Comparison of ENCODE assay signal across 9 cellular contexts in genomic region chr17:73196500-73196899, GRCh38. TPM values are rescaled to one million over a fixed set of nuclear protein-coding genes. Genes with fewer than 3 reads are reported as not detected.
DNase-seq lines count a peak whose midpoint lies in the region; ATAC-seq and TF ChIP-seq lines count a peak whose summit lies in the region.
"Had no signal": no experiment of that assay in that cellular context is flagged by ENCODE, and none has a peak within 500 bp of the region (broad histone marks: within the 10 kb centered on the region; RNA-seq: fewer than 3 reads in every experiment).

No MANE protein-coding gene starts in this region.

- ATAC-seq in HG03432 (IDR thresholded peaks at IDR 0.05; ENCODE audit: unreplicated experiment), result no peak

- H3K4me1 Mint-ChIP-seq in HFFc6 (ENCODE audit: low read depth), result peaks cover 46% of the 10 kb centered on the region

- TF ChIP-seq CTCF in HFFc6 (IDR thresholded peaks at IDR 0.05), result peak; percentile 54; the same call in 1 of the 2 replicates
- peak in 4 of 6 experiments; percentile 20 to 59 (median 52) for TF ChIP-seq CTCF in Peyer's patch (IDR thresholded peaks at IDR 0.05)
- peak; percentile 25 for TF ChIP-seq CTCF in foreskin fibroblast (IDR thresholded peaks at IDR 0.05; ENCODE audit: low read depth, low read length)

- peak overlapping the region; percentile 39 for H3K4me3 Mint-ChIP-seq in HFFc6

- H3K27me3 ChIP-seq in Peyer's patch, result no peaks in the 10 kb centered on the region

- peaks cover 0 to 5% (median 4%) of the 10 kb centered on the region in 4 donors for H3K4me1 ChIP-seq in Peyer's patch

- H3K27ac ChIP-seq in Peyer's patch, result peak overlapping the region in 1 of 4 donors; percentile 6

- H3K27me3 Mint-ChIP-seq in HFFc6 (ENCODE audit: insufficient read depth), result no peaks in the 10 kb centered on the region; the same call in 1 of the 2 replicates

- H3K36me3 Mint-ChIP-seq in HFFc6 (ENCODE audit: low read depth), result peaks cover 69% of the 10 kb centered on the region

- H3K27ac Mint-ChIP-seq in HFFc6, result peak overlapping the region; percentile 72

- no peak overlapping the region for H3K4me3 ChIP-seq in Peyer's patch
- no peak overlapping the region for H3K4me3 ChIP-seq in foreskin fibroblast (ENCODE audit: low read depth in 1 of 2, low read length in 2 of 2)

- no peak for TF ChIP-seq POLR2A in Peyer's patch (IDR thresholded peaks at IDR 0.05)

- peak; percentile 26 for DNase-seq in HFFc6
- peak in 2 of 3 donors; percentile 80 to 81 for DNase-seq in Peyer's patch
- DNase-seq in foreskin fibroblast, result peak in 1 of 2 donors; percentile 19
- peak; percentile 42 for DNase-seq in retina
- DNase-seq in hippocampal formation (lab: John Stamatoyannopoulos, UW), result no peak
- no peak for DNase-seq in Kasumi-1 (lab: John Stamatoyannopoulos, UW)
- DNase-seq in HPDE6-E6E7 (ENCODE audit: extremely low spot score), result no peak
- DNase-seq: effector CD4-positive, alpha-beta T cell had no signal

- no peaks in the 10 kb centered on the region for H3K9me3 ChIP-seq in Peyer's patch

- no peaks in the 10 kb centered on the region for H3K9me3 Mint-ChIP-seq in HFFc6

- H3K36me3 ChIP-seq in Peyer's patch, result peaks cover 0 to 53% (median 0%) of the 10 kb centered on the region in 3 donors

RNA-seq across cellular contexts. Expression of gene COG1, which starts 3.6 kb away (rescaled TPM):
- total RNA-seq in HFFc6 (2021; fragmentation: NEBNext Ultra II Directional; extraction: Animal tissue kit (Norgen Biotek cat#: 25700)), result 10 to 100 TPM; 47.3 to 59.0 (median 55.8) TPM
- total RNA-seq in Peyer's patch, result 10 to 100 TPM; 48.3 to 83.3 (median 62.9) TPM

RNA-seq across cellular contexts. Expression of gene SSTR2, which starts 31.7 kb away (rescaled TPM):
- total RNA-seq in HFFc6 (2021; fragmentation: NEBNext Ultra II Directional; extraction: Animal tissue kit (Norgen Biotek cat#: 25700)), result under 1 TPM in 3 of 6 experiments, not detected in 3; 0.05 to 0.15 (median 0.05) TPM
- under 1 TPM in 3 of 4 donors, not detected in 1; 0.40 to 0.88 (median 0.57) TPM for total RNA-seq in Peyer's patch

Comparison
In these comparisons a context has a peak if more than half of its experiments do, and no peak if none do; other contexts are left out.
1. DNase-seq: peak in HFFc6 (single experiment), Peyer's patch (2 of 3) and retina (single experiment); none in hippocampal formation (0 of 2), Kasumi-1 (0 of 2) and HPDE6-E6E7 (single experiment).
2. Peak in every context shown above with its lines, with median percentiles within 50 percentile points of each other: CTCF ChIP-seq.